26 cellular contexts compared by ENCODE assay signal in genomic region chr2:231203087-231203486, GRCh38.
"Had no signal": no experiment of that assay in that cellular context is flagged by ENCODE, and none has a peak within 500 bp of the region (broad histone marks: within the 10 kb centered on the region; RNA-seq: fewer than 3 reads in every experiment).

No MANE protein-coding gene starts in this region.

- H3K27me3 Mint-ChIP-seq: activated naive CD8-positive, alpha-beta T cell treated with anti-CD3 and anti-CD28 coated beads for 36 hours had no signal

- H3K9me3 Mint-ChIP-seq: activated CD4-positive, alpha-beta memory T cell treated with anti-CD3 and anti-CD28 coated beads for 36 hours; activated CD4-positive, alpha-beta T cell treated with anti-CD3 and anti-CD28 coated beads, Interleukin-2, amount 10 ng/mL, durations not matched to agents 7 days and 5 days; activated naive CD4-positive, alpha-beta T cell treated with anti-CD3 and anti-CD28 coated beads, Interleukin-2, amount 10 ng/mL, durations not matched to agents 7 days and 5 days; activated naive CD8-positive, alpha-beta T cell treated with anti-CD3 and anti-CD28 coated beads for 36 hours; activated T-helper 17 cell treated with anti-CD3 and anti-CD28 coated beads, Interleukin-2, amount 50 U/mL, for 72 hours; T-cell had no signal

- H3K27me3 ChIP-seq: brain microvascular endothelial cell, cardiac muscle cell, MG63 had no signal

- H3K4me3 ChIP-seq: cardiac muscle cell, MG63, SK-N-MC had no signal

- H3K36me3 ChIP-seq: cardiac muscle cell, MG63 had no signal

- H3K4me1 Mint-ChIP-seq: activated T-helper 17 cell treated with anti-CD3 and anti-CD28 coated beads, Interleukin-2, amount 50 U/mL, for 72 hours had no signal

- H3K27ac Mint-ChIP-seq: activated CD4-positive, alpha-beta memory T cell treated with anti-CD3 and anti-CD28 coated beads for 36 hours; activated CD4-positive, alpha-beta T cell treated with anti-CD3 and anti-CD28 coated beads, Interleukin-2, amount 10 ng/mL, durations not matched to agents 7 days and 5 days; activated naive CD4-positive, alpha-beta T cell treated with anti-CD3 and anti-CD28 coated beads, Interleukin-2, amount 10 ng/mL, durations not matched to agents 7 days and 5 days; activated naive CD8-positive, alpha-beta T cell treated with anti-CD3 and anti-CD28 coated beads for 36 hours; activated T-helper 17 cell treated with anti-CD3 and anti-CD28 coated beads, Interleukin-2, amount 50 U/mL, for 72 hours; T-cell had no signal

- H3K27ac ChIP-seq: brain microvascular endothelial cell, cardiac muscle cell, SK-N-MC had no signal

- H3K36me3 Mint-ChIP-seq: activated CD4-positive, alpha-beta memory T cell treated with anti-CD3 and anti-CD28 coated beads for 36 hours; activated naive CD4-positive, alpha-beta T cell treated with anti-CD3 and anti-CD28 coated beads, Interleukin-2, amount 10 ng/mL, durations not matched to agents 7 days and 5 days; activated naive CD8-positive, alpha-beta T cell treated with anti-CD3 and anti-CD28 coated beads for 36 hours; T-cell had no signal

- ATAC-seq: activated T-helper 17 cell treated with anti-CD3 and anti-CD28 coated beads, Interleukin-2, amount 50 U/mL, for 72 hours; T-cell had no signal

- H3K4me3 Mint-ChIP-seq: activated CD4-positive, alpha-beta memory T cell treated with anti-CD3 and anti-CD28 coated beads for 36 hours; activated CD4-positive, alpha-beta T cell treated with anti-CD3 and anti-CD28 coated beads, Interleukin-2, amount 10 ng/mL, durations not matched to agents 7 days and 5 days; activated naive CD4-positive, alpha-beta T cell treated with anti-CD3 and anti-CD28 coated beads, Interleukin-2, amount 10 ng/mL, durations not matched to agents 7 days and 5 days; activated naive CD8-positive, alpha-beta T cell treated with anti-CD3 and anti-CD28 coated beads for 36 hours; activated T-helper 17 cell treated with anti-CD3 and anti-CD28 coated beads, Interleukin-2, amount 50 U/mL, for 72 hours; T-cell had no signal

- DNase-seq: activated CD4-positive, alpha-beta memory T cell treated with anti-CD3 and anti-CD28 coated beads for 36 hours; activated CD4-positive, alpha-beta T cell treated with anti-CD3 and anti-CD28 coated beads, Interleukin-2, amount 10 ng/mL, durations not matched to agents 7 days and 5 days; activated CD4-positive, CD25-positive, alpha-beta regulatory T cell; activated CD8-positive, alpha-beta memory T cell treated with anti-CD3 and anti-CD28 coated beads for 24 hours; activated gamma-delta T cell; activated naive CD4-positive, alpha-beta T cell treated with anti-CD3 and anti-CD28 coated beads, Interleukin-2, amount 10 ng/mL, durations not matched to agents 7 days and 5 days; activated naive CD8-positive, alpha-beta T cell treated with anti-CD3 and anti-CD28 coated beads for 36 hours; activated T-cell treated with anti-CD3 and anti-CD28 coated beads, Interleukin-2, amount 50 U/mL, for 48 hours; brain microvascular endothelial cell; MG63; MV-4-11; NCI-H1092 treated with DMSO at 0.1 percent for 48 hours; NCI-H1417 treated with DMSO at 0.1 percent for 48 hours; NCI-H1694; NCI-H2029; NCI-H2107; NCI-H2171 treated with DMSO at 0.1 percent for 48 hours; NCI-H226; NCI-H526; NCI-H774; T-cell; T-helper 2 cell; T1000 had no signal

- H3K9me3 ChIP-seq: MG63 had no signal
